In genomic region chr11:119095066-119095880, GRCh38 we compare ENCODE assay signal across 1 cellular context.
TF ChIP-seq lines count a peak whose summit lies in the region.

No MANE protein-coding gene starts in this region.

TF ChIP-seq in HepG2, 621 proteins besides CTCF, POLR2A, EP300 and RAD21 (continued from another document and continues in another):
- TF ChIP-seq IRX3 (CRISPR knock-in tag; IDR thresholded peaks at IDR 0.05; ENCODE audit: borderline replicate concordance, low read depth) (peak; percentile 82), ZNF30 (CRISPR knock-in tag; IDR thresholded peaks at IDR 0.05) (peak; percentile 96), SP2 (CRISPR knock-in tag; IDR thresholded peaks at IDR 0.05) (peak; percentile 83), PITX1 (CRISPR knock-in tag; IDR thresholded peaks at IDR 0.05) (peak; percentile 55; the same call in 1 of the 2 replicates), ATAD3A (CRISPR knock-in tag; IDR thresholded peaks at IDR 0.05) (no peak), ZNF552 (CRISPR knock-in tag; IDR thresholded peaks at IDR 0.05; ENCODE audit: borderline replicate concordance) (peak; percentile 81), HOXD1 (CRISPR knock-in tag; IDR thresholded peaks at IDR 0.05) (peak; percentile 66; the same call in 1 of the 2 replicates), ZNF547 (CRISPR knock-in tag; IDR thresholded peaks at IDR 0.05) (peak; percentile 86), CERS6 (CRISPR knock-in tag; IDR thresholded peaks at IDR 0.05) (peak; percentile 47; the same call in 1 of the 2 replicates), HNRNPL (IDR thresholded peaks at IDR 0.05; ENCODE audit: low read depth, low read length) (no peak; the same call in 1 of the 2 replicates), ATF5 (CRISPR knock-in tag; IDR thresholded peaks at IDR 0.05; ENCODE audit: low read depth) (peak; percentile 60; the same call in 1 of the 2 replicates), ISL2 (CRISPR knock-in tag; IDR thresholded peaks at IDR 0.05) (peak; percentile 55; the same call in 1 of the 2 replicates), LCORL (IDR thresholded peaks at IDR 0.05) (no peak), LCORL (CRISPR knock-in tag; IDR thresholded peaks at IDR 0.05) (peak; percentile 40), ZHX1 (CRISPR knock-in tag; IDR thresholded peaks at IDR 0.05; ENCODE audit: low read depth) (peak; percentile 85; the same call in 1 of the 2 replicates), MTF2 (CRISPR knock-in tag; IDR thresholded peaks at IDR 0.05; ENCODE audit: borderline replicate concordance) (peak; percentile 93; the same call in 1 of the 2 replicates), MIER3 (CRISPR knock-in tag; IDR thresholded peaks at IDR 0.05; ENCODE audit: borderline replicate concordance) (peak; percentile 59; the same call in 1 of the 2 replicates), NR2F1 (CRISPR knock-in tag; IDR thresholded peaks at IDR 0.05) (no peak; a peak in 1 of 4 replicates), IRF2 (CRISPR knock-in tag; IDR thresholded peaks at IDR 0.05) (peak; percentile 44; the same call in 1 of the 2 replicates), ZNF235 (CRISPR knock-in tag; IDR thresholded peaks at IDR 0.05; ENCODE audit: borderline replicate concordance) (no peak), ZNF296 (CRISPR knock-in tag; conservative IDR thresholded peaks at IDR 0.05) (0 out of 2 replicates have a peak, but pooled peaks have one; percentile 34), ZHX2 (IDR thresholded peaks at IDR 0.05; ENCODE audit: low read depth) (no peak), ZHX2 (CRISPR knock-in tag; IDR thresholded peaks at IDR 0.05; ENCODE audit: borderline replicate concordance) (peak; percentile 77; the same call in 1 of the 2 replicates), MZF1 (CRISPR knock-in tag; IDR thresholded peaks at IDR 0.05; ENCODE audit: borderline replicate concordance) (no peak), PHF21A (CRISPR knock-in tag; IDR thresholded peaks at IDR 0.05) (peak; percentile 76; the same call in 1 of the 2 replicates), JUN (CRISPR knock-in tag; IDR thresholded peaks at IDR 0.05) (no peak), ZNF704 (CRISPR knock-in tag; IDR thresholded peaks at IDR 0.05; ENCODE audit: borderline replicate concordance) (peak; percentile 91; the same call in 1 of the 2 replicates), ZBTB14 (CRISPR knock-in tag; IDR thresholded peaks at IDR 0.05) (peak; percentile 78), ZNF598 (CRISPR knock-in tag; IDR thresholded peaks at IDR 0.05; ENCODE audit: borderline replicate concordance) (peak; percentile 74), ZNF841 (CRISPR knock-in tag; IDR thresholded peaks at IDR 0.05; ENCODE audit: borderline replicate concordance) (peak; percentile 82; the same call in 1 of the 2 replicates), MEIS1 (CRISPR knock-in tag; IDR thresholded peaks at IDR 0.05; ENCODE audit: borderline replicate concordance) (peak; percentile 75; the same call in 1 of the 2 replicates), ZBTB20 (CRISPR knock-in tag; IDR thresholded peaks at IDR 0.05; ENCODE audit: borderline replicate concordance, low read depth) (peak; percentile 27; the same call in 1 of the 2 replicates), CREB1 (IDR thresholded peaks at IDR 0.05) (peak; percentile 74; the same call in 1 of the 2 replicates), CREB1 (CRISPR knock-in tag; IDR thresholded peaks at IDR 0.05) (peak; percentile 90), IRF9 (CRISPR knock-in tag; IDR thresholded peaks at IDR 0.05; ENCODE audit: borderline replicate concordance) (peak; percentile 91; the same call in 1 of the 2 replicates), CC2D1A (CRISPR knock-in tag; IDR thresholded peaks at IDR 0.05) (peak; percentile 95), ZFP41 (CRISPR knock-in tag; IDR thresholded peaks at IDR 0.05; ENCODE audit: borderline replicate concordance) (peak; percentile 78; the same call in 1 of the 2 replicates), ZNF3 (CRISPR knock-in tag; IDR thresholded peaks at IDR 0.05) (no peak), FOXO1 (CRISPR knock-in tag; IDR thresholded peaks at IDR 0.05) (no peak; the same call in 1 of the 2 replicates), FOXC1 (CRISPR knock-in tag; IDR thresholded peaks at IDR 0.05; ENCODE audit: borderline replicate concordance) (peak; percentile 96; the same call in 1 of the 2 replicates), RAD51 (IDR thresholded peaks at IDR 0.05; ENCODE audit: borderline replicate concordance) (no peak), ZNF138 (CRISPR knock-in tag; IDR thresholded peaks at IDR 0.05; ENCODE audit: low read depth) (peak; percentile 98), PAWR (CRISPR knock-in tag; IDR thresholded peaks at IDR 0.05; ENCODE audit: borderline replicate concordance) (peak; percentile 46; the same call in 1 of the 2 replicates), ZNF619 (CRISPR knock-in tag; IDR thresholded peaks at IDR 0.05) (peak; percentile 75; the same call in 1 of the 2 replicates), MXD4 (CRISPR knock-in tag; IDR thresholded peaks at IDR 0.05) (peak; percentile 88), ZNF790 (CRISPR knock-in tag; IDR thresholded peaks at IDR 0.05; ENCODE audit: borderline replicate concordance) (peak; percentile 92; the same call in 1 of the 2 replicates), ZNF160 (CRISPR knock-in tag; IDR thresholded peaks at IDR 0.05) (peak; percentile 90), SUZ12 (IDR thresholded peaks at IDR 0.05; ENCODE audit: low read depth, low read length) (no peak), CAMTA2 (CRISPR knock-in tag; IDR thresholded peaks at IDR 0.05; ENCODE audit: borderline replicate concordance) (peak; percentile 71; the same call in 1 of the 2 replicates), FUBP1 (CRISPR knock-in tag; IDR thresholded peaks at IDR 0.05; ENCODE audit: borderline replicate concordance) (0 out of 2 replicates have a peak, but pooled peaks have one; percentile 79)
